ENCODE assay signal across 11 cellular contexts in the genomic region with DNA sequence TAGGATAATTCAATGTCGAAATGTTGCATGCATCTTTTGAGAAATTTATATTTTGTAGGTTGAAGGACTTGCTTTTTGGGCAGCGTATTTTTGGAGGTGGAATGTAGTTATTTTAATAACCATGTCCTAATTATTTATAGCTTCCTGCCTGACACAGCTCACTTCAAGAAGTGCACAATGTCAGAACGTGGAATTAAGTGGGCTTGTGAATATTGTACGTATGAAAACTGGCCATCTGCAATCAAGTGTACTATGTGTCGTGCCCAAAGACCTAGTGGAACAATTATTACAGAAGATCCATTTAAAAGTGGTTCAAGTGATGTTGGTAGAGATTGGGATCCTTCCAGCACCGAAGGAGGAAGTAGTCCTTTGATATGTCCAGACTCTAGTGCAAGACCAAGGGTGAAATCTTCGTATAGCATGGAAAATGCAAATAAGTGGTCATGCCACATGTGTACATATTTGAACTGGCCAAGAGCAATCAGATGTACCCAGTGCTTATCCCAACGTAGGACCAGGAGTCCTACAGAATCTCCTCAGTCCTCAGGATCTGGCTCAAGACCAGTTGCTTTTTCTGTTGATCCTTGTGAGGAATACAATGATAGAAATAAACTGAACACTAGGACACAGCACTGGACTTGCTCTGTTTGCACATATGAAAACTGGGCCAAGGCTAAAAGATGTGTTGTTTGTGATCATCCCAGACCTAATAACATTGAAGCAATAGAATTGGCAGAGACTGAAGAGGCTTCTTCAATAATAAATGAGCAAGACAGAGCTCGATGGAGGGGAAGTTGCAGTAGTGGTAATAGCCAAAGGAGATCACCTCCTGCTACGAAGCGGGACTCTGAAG. TPM values are rescaled to one million over a fixed set of nuclear protein-coding genes. Genes with fewer than 3 reads are reported as not detected.
DNase-seq lines count a peak whose midpoint lies in the region; ATAC-seq, FAIRE-seq and TF ChIP-seq lines count a peak whose summit lies in the region.
"Had no signal": no experiment of that assay in that cellular context is flagged by ENCODE, and none has a peak within 500 bp of the region (broad histone marks: within the 10 kb centered on the region; RNA-seq: fewer than 3 reads in every experiment).

No MANE protein-coding gene starts in this region.

- H3K9ac ChIP-seq in GM12878 (ENCODE audit: control insufficient read depth, insufficient read depth, low read length): no peak overlapping the region

- no peak overlapping the region for H2AFZ ChIP-seq in GM12878 (ENCODE audit: control insufficient read depth, low read depth, low read length)

- H3K27me3 Mint-ChIP-seq in HFFc6 (ENCODE audit: insufficient read depth): no peaks in the 10 kb centered on the region
- no peaks in the 10 kb centered on the region for H3K27me3 Mint-ChIP-seq in activated CD4-positive, alpha-beta memory T cell treated with anti-CD3 and anti-CD28 coated beads, Interleukin-2, amount 10 ng/mL, durations not matched to agents 7 days and 5 days

- H3K36me3 Mint-ChIP-seq in HFFc6 (ENCODE audit: low read depth): peaks cover 12% of the 10 kb centered on the region
- peaks cover 11% of the 10 kb centered on the region for H3K36me3 Mint-ChIP-seq in activated CD4-positive, alpha-beta memory T cell treated with anti-CD3 and anti-CD28 coated beads, Interleukin-2, amount 10 ng/mL, durations not matched to agents 7 days and 5 days (ENCODE audit: low read depth)

- no peaks in the 10 kb centered on the region for H3K27me3 ChIP-seq in GM12878 (replicated peaks in 1 of 2; ENCODE audit: control insufficient read depth in 2 of 2, insufficient read depth in 2 of 2, low read length in 1 of 2)
- H3K27me3 ChIP-seq in left lung: no peaks in the 10 kb centered on the region
- no peaks in the 10 kb centered on the region for H3K27me3 ChIP-seq in testis

- no peaks in the 10 kb centered on the region for H3K9me3 Mint-ChIP-seq in HFFc6
- H3K9me3 Mint-ChIP-seq in activated CD4-positive, alpha-beta memory T cell treated with anti-CD3 and anti-CD28 coated beads, Interleukin-2, amount 10 ng/mL, durations not matched to agents 7 days and 5 days: no peaks in the 10 kb centered on the region

- in situ Hi-C loops in GM12878 (cut with MboI): no loop called here

- CTCF ChIA-PET in GM12878 (lab: Yijun Ruan, JAX): interaction anchor here (1.6 kb wide), 1 partner anchor 11 kb away, joined by 4 read pairs; no protein-coding TSS in a partner anchor
- CTCF ChIA-PET in activated CD4-positive, alpha-beta memory T cell treated with anti-CD3 and anti-CD28 coated beads, Interleukin-2, amount 10 ng/mL, durations not matched to agents 7 days and 5 days (lab: Charles Lee): interaction anchor here (0.9 kb wide), 1 partner anchor 554 kb away, joined by 3 read pairs; no protein-coding TSS in a partner anchor

- POLR2A ChIA-PET in GM12878 (lab: Charles Lee): no interaction called here
- POLR2A ChIA-PET in activated CD4-positive, alpha-beta memory T cell treated with anti-CD3 and anti-CD28 coated beads, Interleukin-2, amount 10 ng/mL, durations not matched to agents 7 days and 5 days (lab: Charles Lee): no interaction called here

- FAIRE-seq in GM12878 (lab: Jason Lieb, UNC): no peak

- DNase-seq in HFFc6: no peak
- DNase-seq in GM12878 (ENCODE audit: low read depth, low spot score): no peak
- no peak for DNase-seq in left lung
- no peak for DNase-seq in testis
- no peak for DNase-seq in occipital lobe (lab: John Stamatoyannopoulos, UW)
- no peak for DNase-seq in NCI-H1092 treated with DMSO at 0.1 percent for 48 hours (lab: John Stamatoyannopoulos, UW)
- DNase-seq in activated CD4-positive, alpha-beta memory T cell treated with anti-CD3 and anti-CD28 coated beads, Interleukin-2, amount 10 ng/mL, durations not matched to agents 7 days and 5 days: no peak
- DNase-seq: activated naive CD4-positive, alpha-beta T cell; DMS79 treated with DMSO at 0.1 percent for 48 hours; SIG-M5; stimulated activated CD4-positive, alpha-beta T cell treated with anti-CD3 and anti-CD28 coated beads, Interleukin-4, amount 100 ng/mL, for 1 hour had no signal

- no peak overlapping the region for H3K4me2 ChIP-seq in GM12878 (ENCODE audit: control insufficient read depth, insufficient read depth)

- SMC1A ChIA-PET in GM12878 (lab: Charles Lee; ENCODE audit: uncharacterized antibody, unreplicated experiment): interaction anchor here (0.7 to 1.9 kb wide), 2 partner anchors 8 to 17 kb away, joined by 3 to 8 read pairs; no protein-coding TSS in a partner anchor

- BruUV-seq in GM12878 (replicated peaks; lab: Mats Ljungman, UMichigan): TSS peak; percentile 38

- H3K4me3 ChIP-seq in GM12878 (no peak overlapping the region), left lung (no peak overlapping the region), testis (no peak overlapping the region)

- no peak overlapping the region for H3K27ac ChIP-seq in GM12878 (ENCODE audit: control insufficient read depth, insufficient read depth)
- peak overlapping the region in 1 of 2 donors; percentile 2 for H3K27ac ChIP-seq in left lung
- H3K27ac ChIP-seq in testis: peak overlapping the region; percentile 40 to 74

- no peaks in the 10 kb centered on the region for H4K20me1 ChIP-seq in GM12878 (ENCODE audit: control insufficient read depth, insufficient read depth)

- H3K9me3 ChIP-seq in GM12878 (replicated peaks; ENCODE audit: control insufficient read depth, insufficient read depth, low read length) (no peaks in the 10 kb centered on the region), left lung (no peaks in the 10 kb centered on the region), testis (no peaks in the 10 kb centered on the region)

- H3K4me3 Mint-ChIP-seq in HFFc6: no peak overlapping the region
- no peak overlapping the region for H3K4me3 Mint-ChIP-seq in activated CD4-positive, alpha-beta memory T cell treated with anti-CD3 and anti-CD28 coated beads, Interleukin-2, amount 10 ng/mL, durations not matched to agents 7 days and 5 days

- peaks cover 52% of the 10 kb centered on the region for H3K79me2 ChIP-seq in GM12878 (ENCODE audit: control insufficient read depth, insufficient read depth, low read length)

- peak overlapping the region; percentile 86 for H3K27ac Mint-ChIP-seq in HFFc6
- no peak overlapping the region for H3K27ac Mint-ChIP-seq in activated CD4-positive, alpha-beta memory T cell treated with anti-CD3 and anti-CD28 coated beads, Interleukin-2, amount 10 ng/mL, durations not matched to agents 7 days and 5 days

- WGBS in GM12878 (ENCODE audit: insufficient coverage, insufficient replicate concordance, low lambda C conversion rate, missing lambda C conversion rate): 79% methylated on average over 11 of the region's 11 CpGs
- 49 to 54% methylated on average over 11 of the region's 11 CpGs for WGBS in testis, 2 donors

- no peak for TF ChIP-seq EP300 in GM12878 (IDR thresholded peaks at IDR 0.05; ENCODE audit: borderline replicate concordance in 1 of 2, control insufficient read depth in 1 of 2, low read depth in 2 of 2, low read length in 2 of 2)

- TF ChIP-seq POLR2A in GM12878 (IDR thresholded peaks at IDR 0.05; ENCODE audit: low read depth, low read length) (no peak), testis (IDR thresholded peaks at IDR 0.05) (no peak)

- RAD21 ChIA-PET in GM12878 (lab: Charles Lee; ENCODE audit: unreplicated experiment): no interaction called here

- TF ChIP-seq RAD21 in GM12878 (IDR thresholded peaks at IDR 0.05; ENCODE audit: insufficient read depth, low read depth, low read length): no peak

- peaks cover 52% of the 10 kb centered on the region for H3K4me1 Mint-ChIP-seq in HFFc6 (ENCODE audit: low read depth)
- peaks cover 9% of the 10 kb centered on the region for H3K4me1 Mint-ChIP-seq in activated CD4-positive, alpha-beta memory T cell treated with anti-CD3 and anti-CD28 coated beads, Interleukin-2, amount 10 ng/mL, durations not matched to agents 7 days and 5 days

- peaks cover 5% of the 10 kb centered on the region; the same call in 1 of the 2 replicates for H3K4me1 ChIP-seq in GM12878 (ENCODE audit: control insufficient read depth, insufficient read depth, low read length)
- peaks cover 20 to 59% of the 10 kb centered on the region in 2 donors for H3K4me1 ChIP-seq in left lung
- H3K4me1 ChIP-seq in testis: peaks cover 28% of the 10 kb centered on the region

- no peak for TF ChIP-seq CTCF in HFFc6 (IDR thresholded peaks at IDR 0.05)
- TF ChIP-seq CTCF in GM12878 (IDR thresholded peaks at IDR 0.05 in 2 of 3, conservative IDR thresholded peaks at IDR 0.05 in 1 of 3; ENCODE audit: control insufficient read depth in 2 of 3, extremely low read depth in 1 of 3, insufficient read depth in 1 of 3, low read depth in 3 of 3, low read length in 3 of 3): no peak
- TF ChIP-seq CTCF in left lung (IDR thresholded peaks at IDR 0.05): no peak
- no peak for TF ChIP-seq CTCF in testis (IDR thresholded peaks at IDR 0.05)

- intact Hi-C loops in GM12878 (cut with micrococcal nuclease; ENCODE audit: unreplicated experiment) (no loop called here), left lung (cut with DNase I) (no loop called here), testis (cut with DNase I; ENCODE audit: low total_unique reads) (no loop called here)

- ATAC-seq in GM12878 (peak; percentile 40; the same call in 2 of the 3 replicates), left lung (peak; percentile 36)

- H3K36me3 ChIP-seq in GM12878 (ENCODE audit: control insufficient read depth in 2 of 2, insufficient read depth in 2 of 2, low read length in 1 of 2): no peaks in the 10 kb centered on the region; a peak in 2 of 4 replicates
- H3K36me3 ChIP-seq in left lung: no peaks in the 10 kb centered on the region
- no peaks in the 10 kb centered on the region for H3K36me3 ChIP-seq in testis (ENCODE audit: low read depth, missing control alignments)

RNA-seq across cellular contexts. Expression of a gene that starts 0.6 kb away (rescaled TPM):
- 10 to 100 TPM; 11.8 to 13.6 (median 12.6) TPM for total RNA-seq in HFFc6 (2021; fragmentation: NEBNext Ultra II Directional; extraction: Animal tissue kit (Norgen Biotek cat#: 25700))
- total RNA-seq in GM12878 (2013; cell fraction: nucleolus; rRNA removed): 28.5 and 30.5 TPM in 2 replicates
- total RNA-seq in GM12878 (2014; rRNA removed) (8.2 and 9.4 TPM in 2 replicates), GM12878 (2014; rRNA removed; fragmentation: Illumina TruSeq; extraction: Trizol) (11.8 and 11.9 TPM in 2 replicates), GM12878 (2021) (8.2 and 8.4 TPM in 2 replicates), left lung (10 to 100 TPM; 15.3 to 15.5 TPM), testis (10 to 100 TPM; 38.7 to 46.7 TPM), occipital lobe (78.6 TPM)
- polyA plus RNA-seq in GM12878 (2011; ENCODE audit: low read depth): 6.2 TPM
- polyA plus RNA-seq in GM12878 (2011; rRNA removed) (8.9 and 10.7 TPM in 2 replicates), GM12878 (2014; fragmentation: Illumina TruSeq; extraction: Trizol) (8.1 and 10.1 TPM in 2 replicates), GM12878 (2014; fragmentation: Nextera tagmentation; extraction: Ambion mirVana) (1 to 10 TPM; 2.2 to 2.8 TPM), GM12878 (2014; rRNA removed) (4.4 and 4.5 TPM in 2 replicates), GM12878 (2016; fragmentation: Nextera tagmentation; extraction: Ambion mirVana) (1 to 10 TPM; 1.7 to 4.4 TPM), testis (ENCODE audit: insufficient read depth, low read depth, low replicate concordance) (37.9 TPM)
- polyA plus RNA-seq in GM12878 (2011; cell fraction: cytosol; rRNA removed): 3.8 and 5.2 TPM in 2 replicates
- 4.4 and 5.0 TPM in 2 replicates for polyA plus RNA-seq in GM12878 (2011; cell fraction: nucleus; rRNA removed)
- polyA plus RNA-seq in GM12878 (2012): 7.1 and 8.8 TPM in 2 replicates
- polyA minus RNA-seq in GM12878 (2011; rRNA and poly(A)+ RNA removed): 15.9 and 20.8 TPM in 2 replicates
- polyA minus RNA-seq in GM12878 (2011; cell fraction: cytosol; rRNA and poly(A)+ RNA removed): 7.4 and 7.6 TPM in 2 replicates
- polyA minus RNA-seq in GM12878 (2011; cell fraction: nucleus; rRNA and poly(A)+ RNA removed): 5.9 and 7.7 TPM in 2 replicates
- total RNA-seq in activated CD4-positive, alpha-beta memory T cell treated with anti-CD3 and anti-CD28 coated beads, Interleukin-2, amount 10 ng/mL, durations not matched to agents 7 days and 5 days: 10 to 100 TPM; 11.2 to 12.3 TPM
